ENCODE assay signal across 8 cellular contexts in the genomic region with DNA sequence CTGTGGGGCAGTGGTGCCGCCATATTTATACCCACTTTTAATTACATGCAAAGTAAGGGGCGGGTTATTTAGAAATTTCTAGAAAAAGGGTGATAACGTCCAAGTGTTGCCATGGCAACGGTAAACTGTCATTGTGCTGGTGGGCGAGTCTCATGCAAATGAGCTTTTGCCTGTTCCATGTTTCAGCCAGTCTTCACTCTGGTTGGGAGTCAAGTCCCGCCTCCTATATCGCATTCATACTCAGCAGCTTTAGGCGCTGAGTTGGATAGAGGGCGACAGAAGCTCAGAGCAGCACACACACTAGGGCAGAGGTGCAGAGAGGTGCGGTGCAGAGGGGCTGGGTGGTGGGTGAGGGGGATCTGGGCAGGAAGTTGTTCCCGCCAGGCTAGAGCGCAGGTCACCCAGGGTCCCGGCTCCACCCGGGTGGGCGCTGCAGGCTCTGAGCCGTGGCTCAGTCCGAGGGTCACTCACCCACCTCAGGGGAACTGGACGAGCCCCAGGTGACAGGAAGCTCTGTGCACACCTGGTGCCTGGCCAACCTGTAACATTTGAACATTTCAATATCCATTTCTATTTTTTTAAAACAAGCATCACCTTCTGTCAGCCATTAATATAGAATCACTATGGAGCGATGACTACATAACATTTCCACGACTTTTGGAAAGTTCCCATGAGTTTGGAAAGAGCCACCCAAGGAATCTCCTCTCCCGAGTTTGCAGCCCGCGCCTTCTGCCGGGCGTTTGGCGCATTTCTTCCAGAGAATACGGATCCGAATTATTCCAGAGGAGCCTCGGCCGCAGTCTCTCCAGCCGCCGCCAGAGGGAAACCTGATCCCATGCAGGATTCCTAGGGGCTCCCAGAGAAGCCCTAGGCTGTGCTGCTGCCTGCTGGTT.
A peak's percentile ranks its signal among the peaks of the same experiment; 100 is the strongest.
DNase-seq lines count a peak whose midpoint lies in the region; ATAC-seq and TF ChIP-seq lines count a peak whose summit lies in the region.

No MANE protein-coding gene starts in this region.

- no peaks in the 10 kb centered on the region for H3K36me3 ChIP-seq in right atrium auricular region

- no peaks in the 10 kb centered on the region for H3K9me3 ChIP-seq in right atrium auricular region

- H3K4me1 ChIP-seq in right atrium auricular region, result peaks cover 0 to 5% of the 10 kb centered on the region in 2 donors

- no peaks in the 10 kb centered on the region for H3K4me1 Mint-ChIP-seq in activated CD4-positive, alpha-beta T cell treated with anti-CD3 and anti-CD28 coated beads for 36 hours
- H3K4me1 Mint-ChIP-seq in activated CD4-positive, alpha-beta T cell treated with anti-CD3 and anti-CD28 coated beads, Interleukin-2, amount 10 ng/mL, durations not matched to agents 7 days and 5 days, result no peaks in the 10 kb centered on the region

- peaks cover 43% of the 10 kb centered on the region for H3K27me3 Mint-ChIP-seq in activated CD4-positive, alpha-beta T cell treated with anti-CD3 and anti-CD28 coated beads for 36 hours
- peaks cover 42% of the 10 kb centered on the region for H3K27me3 Mint-ChIP-seq in activated CD4-positive, alpha-beta T cell treated with anti-CD3 and anti-CD28 coated beads, Interleukin-2, amount 10 ng/mL, durations not matched to agents 7 days and 5 days

- peak; percentile 28 for DNase-seq in activated CD4-positive, alpha-beta T cell treated with anti-CD3 and anti-CD28 coated beads for 36 hours
- DNase-seq in activated CD4-positive, alpha-beta T cell treated with anti-CD3 and anti-CD28 coated beads, Interleukin-2, amount 10 ng/mL, durations not matched to agents 7 days and 5 days, result no peak
- DNase-seq in NCI-H1694 (lab: John Stamatoyannopoulos, UW), result peak; percentile 13
- DNase-seq in amniotic epithelial cell (ENCODE audit: low read depth), result peak; percentile 25
- DNase-seq in right atrium auricular region (ENCODE audit: low spot score), result peak; percentile 63
- DNase-seq in putamen (ENCODE audit: low spot score), result peak; percentile 68
- no peak for DNase-seq in OCI-M2 (lab: John Stamatoyannopoulos, UW; ENCODE audit: unreplicated experiment)

- H3K27ac ChIP-seq in right atrium auricular region, result no peak overlapping the region

- no peak for ATAC-seq in activated CD4-positive, alpha-beta T cell treated with anti-CD3 and anti-CD28 coated beads for 36 hours
- ATAC-seq in HG02763 (IDR thresholded peaks at IDR 0.05; ENCODE audit: unreplicated experiment), result no peak

- CTCF ChIA-PET in activated CD4-positive, alpha-beta T cell treated with anti-CD3 and anti-CD28 coated beads for 36 hours (lab: Charles Lee), result interaction anchor here (0.6 kb wide), 1 partner anchor 24 kb away, joined by 4 read pairs; no protein-coding TSS in a partner anchor
- CTCF ChIA-PET in activated CD4-positive, alpha-beta T cell treated with anti-CD3 and anti-CD28 coated beads, Interleukin-2, amount 10 ng/mL, durations not matched to agents 7 days and 5 days (lab: Charles Lee), result no interaction called here

- H3K9me3 Mint-ChIP-seq in activated CD4-positive, alpha-beta T cell treated with anti-CD3 and anti-CD28 coated beads for 36 hours (ENCODE audit: low read depth), result no peaks in the 10 kb centered on the region
- H3K9me3 Mint-ChIP-seq in activated CD4-positive, alpha-beta T cell treated with anti-CD3 and anti-CD28 coated beads, Interleukin-2, amount 10 ng/mL, durations not matched to agents 7 days and 5 days, result no peaks in the 10 kb centered on the region

- intact Hi-C loops in activated CD4-positive, alpha-beta T cell treated with anti-CD3 and anti-CD28 coated beads for 36 hours (cut with DNase I, micrococcal nuclease), result no loop called here

- H3K36me3 Mint-ChIP-seq in activated CD4-positive, alpha-beta T cell treated with anti-CD3 and anti-CD28 coated beads for 36 hours (ENCODE audit: low read depth), result no peaks in the 10 kb centered on the region
- no peaks in the 10 kb centered on the region for H3K36me3 Mint-ChIP-seq in activated CD4-positive, alpha-beta T cell treated with anti-CD3 and anti-CD28 coated beads, Interleukin-2, amount 10 ng/mL, durations not matched to agents 7 days and 5 days (ENCODE audit: low read depth)

- H3K4me3 Mint-ChIP-seq in activated CD4-positive, alpha-beta T cell treated with anti-CD3 and anti-CD28 coated beads for 36 hours, result no peak overlapping the region
- H3K4me3 Mint-ChIP-seq in activated CD4-positive, alpha-beta T cell treated with anti-CD3 and anti-CD28 coated beads, Interleukin-2, amount 10 ng/mL, durations not matched to agents 7 days and 5 days, result no peak overlapping the region

- H3K4me3 ChIP-seq in right atrium auricular region, result no peak overlapping the region

- TF ChIP-seq CTCF in right atrium auricular region (IDR thresholded peaks at IDR 0.05), result peak; percentile 85 to 93

- H3K27me3 ChIP-seq in right atrium auricular region, result no peaks in the 10 kb centered on the region

- H3K27ac Mint-ChIP-seq in activated CD4-positive, alpha-beta T cell treated with anti-CD3 and anti-CD28 coated beads for 36 hours, result no peak overlapping the region
- no peak overlapping the region for H3K27ac Mint-ChIP-seq in activated CD4-positive, alpha-beta T cell treated with anti-CD3 and anti-CD28 coated beads, Interleukin-2, amount 10 ng/mL, durations not matched to agents 7 days and 5 days

- POLR2A ChIA-PET in activated CD4-positive, alpha-beta T cell treated with anti-CD3 and anti-CD28 coated beads for 36 hours (lab: Charles Lee), result no interaction called here
- POLR2A ChIA-PET in activated CD4-positive, alpha-beta T cell treated with anti-CD3 and anti-CD28 coated beads, Interleukin-2, amount 10 ng/mL, durations not matched to agents 7 days and 5 days (lab: Charles Lee), result no interaction called here

Comparison
In these comparisons a context has a peak if more than half of its experiments do, and no peak if none do; other contexts are left out.
1. DNase-seq: peak in activated CD4-positive, alpha-beta T cell treated with anti-CD3 and anti-CD28 coated beads for 36 hours (single experiment), NCI-H1694 (single experiment), amniotic epithelial cell (single experiment), right atrium auricular region (single experiment) and putamen (single experiment); none in activated CD4-positive, alpha-beta T cell treated with anti-CD3 and anti-CD28 coated beads, Interleukin-2, amount 10 ng/mL, durations not matched to agents 7 days and 5 days (single experiment) and OCI-M2 (single experiment).